Comparison of ENCODE assay signal across 28 cellular contexts in genomic region chr19:7331446-7331845, GRCh38.
"Had no signal": no experiment of that assay in that cellular context is flagged by ENCODE, and none has a peak within 500 bp of the region (broad histone marks: within the 10 kb centered on the region; RNA-seq: fewer than 3 reads in every experiment).

No MANE protein-coding gene starts in this region.

- H3K27ac Mint-ChIP-seq: dendritic cell treated with granulocyte-macrophage colony-stimulating factor and Interleukin-4, amounts not matched to agents 40 ng/mL and 50 ng/mL, for 4 days; effector memory CD8-positive, alpha-beta T cell; endodermal cell; mesothelial cell of epicardium; naive B cell had no signal

- ATAC-seq: effector memory CD8-positive, alpha-beta T cell; esophagus mucosa; gastrocnemius medialis; heart right ventricle; left cardiac atrium; left lung; left ventricle myocardium superior; lower lobe of right lung; mucosa of descending colon had no signal

- H3K36me3 Mint-ChIP-seq: mesothelial cell of epicardium, naive B cell had no signal

- H3K4me1 ChIP-seq: colonic mucosa, gastrocnemius medialis had no signal

- H3K9me3 ChIP-seq: colonic mucosa, esophagus squamous epithelium, gastrocnemius medialis, heart right ventricle, left lung, lower lobe of right lung, mucosa of descending colon had no signal

- H3K36me3 ChIP-seq: colonic mucosa, esophagus squamous epithelium, gastrocnemius medialis, heart right ventricle, left lung, lower lobe of right lung had no signal

- H3K27me3 ChIP-seq: colonic mucosa, esophagus squamous epithelium, heart right ventricle, left lung had no signal

- H3K4me3 Mint-ChIP-seq: dendritic cell treated with granulocyte-macrophage colony-stimulating factor and Interleukin-4, amounts not matched to agents 40 ng/mL and 50 ng/mL, for 4 days; effector memory CD8-positive, alpha-beta T cell; endodermal cell; mesothelial cell of epicardium; naive B cell had no signal

- H3K27ac ChIP-seq: colonic mucosa, epithelial cell of prostate, esophagus squamous epithelium, gastrocnemius medialis, heart right ventricle, left lung, lower lobe of right lung had no signal

- H3K4me3 ChIP-seq: colonic mucosa, esophagus squamous epithelium, gastrocnemius medialis, heart right ventricle, left lung, lower lobe of right lung, mucosa of descending colon had no signal

- H3K4me1 Mint-ChIP-seq: endodermal cell, mesothelial cell of epicardium had no signal

- FAIRE-seq: endometrium, islet of Langerhans, keratinocyte had no signal

- DNase-seq: colonic mucosa; cortex of kidney; effector CD8-positive, alpha-beta T cell; effector memory CD8-positive, alpha-beta T cell; endodermal cell; erythroblast; esophagus squamous epithelium; foreskin fibroblast; foreskin melanocyte; gastrocnemius medialis; glutamatergic neuron; head of caudate nucleus; heart right ventricle; hippocampal formation; left cardiac atrium; left lung; left ventricle myocardium superior; lower lobe of right lung; mesenchymal stem cell; mucosa of descending colon; naive B cell had no signal

- H3K27me3 Mint-ChIP-seq: naive B cell had no signal
